26 cellular contexts compared by ENCODE assay signal in genomic region chr3:124582621-124583437, GRCh38.
DNase-seq lines count a peak whose midpoint lies in the region; ATAC-seq, FAIRE-seq and TF ChIP-seq lines count a peak whose summit lies in the region.
"Had no signal": no experiment of that assay in that cellular context is flagged by ENCODE, and none has a peak within 500 bp of the region (broad histone marks: within the 10 kb centered on the region; RNA-seq: fewer than 3 reads in every experiment).

No MANE protein-coding gene starts in this region.

- peaks cover 26% of the 10 kb centered on the region for H3K27me3 Mint-ChIP-seq in astrocyte (ENCODE audit: low read depth, unreplicated experiment)
- peaks cover 49% of the 10 kb centered on the region for H3K27me3 Mint-ChIP-seq in MCF 10A (ENCODE audit: insufficient read depth, unreplicated experiment)

- H4K20me1 ChIP-seq in astrocyte (ENCODE audit: insufficient read depth, low read length): peaks cover 3% of the 10 kb centered on the region

- H3K4me3 Mint-ChIP-seq in astrocyte (ENCODE audit: unreplicated experiment) (no peak overlapping the region), MCF 10A (ENCODE audit: unreplicated experiment) (no peak overlapping the region)

- H3K27ac ChIP-seq in astrocyte (ENCODE audit: low read depth, low read length) (peak overlapping the region; percentile 15), small intestine (ENCODE audit: low read depth in 1 of 2, low read length in 1 of 2) (no peak overlapping the region)
- H3K27ac ChIP-seq: tibial artery had no signal

- no peak for FAIRE-seq in astrocyte (lab: Jason Lieb, UNC)
- no peak for FAIRE-seq in small intestine (lab: Jason Lieb, UNC)
- FAIRE-seq: HTR-8/SVneo had no signal

- CTCF ChIA-PET in MCF 10A (lab: Yijun Ruan, JAX): interaction anchor here (0.6 to 1.1 kb wide), 3 partner anchors 13 to 59 kb away, joined by 3 to 4 read pairs (median 3); no protein-coding TSS in a partner anchor

- H3K79me2 ChIP-seq in astrocyte (ENCODE audit: insufficient read depth, low read length): no peaks in the 10 kb centered on the region

- H3K27ac Mint-ChIP-seq in astrocyte (ENCODE audit: unreplicated experiment) (no peak overlapping the region), MCF 10A (ENCODE audit: low read depth, unreplicated experiment) (no peak overlapping the region)
- H3K27ac Mint-ChIP-seq: naive B cell had no signal

- H3K9ac ChIP-seq in astrocyte (ENCODE audit: low read length): no peak overlapping the region

- POLR2A ChIA-PET in MCF 10A (lab: Yijun Ruan, JAX): interaction anchor here (0.6 kb wide), 1 partner anchor 57 kb away, joined by 3 read pairs; no protein-coding TSS in a partner anchor

- H3K9me3 Mint-ChIP-seq in astrocyte (ENCODE audit: unreplicated experiment) (no peaks in the 10 kb centered on the region), MCF 10A (ENCODE audit: unreplicated experiment) (no peaks in the 10 kb centered on the region)

- H3K4me3 ChIP-seq in astrocyte (ENCODE audit: insufficient read depth, low read depth, low read length): no peak overlapping the region
- H3K4me3 ChIP-seq in small intestine (ENCODE audit: low read depth in 1 of 2, low read length in 2 of 2): no peak overlapping the region
- H3K4me3 ChIP-seq: dorsolateral prefrontal cortex, lung, tibial artery had no signal

- no peaks in the 10 kb centered on the region for H3K9me3 ChIP-seq in astrocyte (ENCODE audit: insufficient read depth, low read depth, low read length)
- no peaks in the 10 kb centered on the region for H3K9me3 ChIP-seq in small intestine (ENCODE audit: control insufficient read depth, low read depth)
- H3K9me3 ChIP-seq: tibial artery had no signal

- H3K4me1 Mint-ChIP-seq in astrocyte (ENCODE audit: low read depth, unreplicated experiment) (peaks cover 20% of the 10 kb centered on the region), MCF 10A (ENCODE audit: insufficient read depth, unreplicated experiment) (no peaks in the 10 kb centered on the region)

- DNase-seq in CD1c-positive myeloid dendritic cell (ENCODE audit: extremely low spot score): peak; percentile 49
- peak; percentile 47 for DNase-seq in HT1080 (ENCODE audit: low read depth)
- no peak for DNase-seq in astrocyte (ENCODE audit: low read depth)
- peak; percentile 78 for DNase-seq in left kidney (ENCODE audit: low read depth, low spot score)
- DNase-seq in GM19238 (ENCODE audit: insufficient read length, low spot score): no peak
- DNase-seq in small intestine: no peak
- no peak for DNase-seq in MCF 10A (ENCODE audit: unreplicated experiment)
- DNase-seq: ACHN; activated CD4-positive, alpha-beta T cell treated with anti-CD3 and anti-CD28 coated beads, Interleukin-2, amount 50 U/mL, for 48 hours; activated gamma-delta T cell; amygdala; DMS 273 treated with DMSO at 0.1 percent for 48 hours; dorsolateral prefrontal cortex; GF-D8; islet precursor cell; naive B cell; NCI-H1436; NCI-H526; posterior cingulate gyrus; SHP77 treated with DMSO at 0.1 percent for 48 hours; stimulated activated naive CD8-positive, alpha-beta T cell treated with anti-CD3 and anti-CD28 coated beads, Interleukin-15, Interleukin-2, amounts not matched to agents 100 U/mL and 50 U/mL, for 24 hours; T-helper 2 cell; tibial artery had no signal

- H3K4me1 ChIP-seq in astrocyte (ENCODE audit: insufficient read depth, low read length) (peaks cover 21% of the 10 kb centered on the region), small intestine (ENCODE audit: control insufficient read depth in 2 of 2, insufficient read depth in 1 of 2, low read depth in 1 of 2, low read length in 1 of 2) (peaks cover 2% of the 10 kb centered on the region in 2 donors)

- peak overlapping the region; percentile 1 for H3K4me2 ChIP-seq in astrocyte (ENCODE audit: low read length)

- 84 to 93% (median 91%) methylated on average over 3 of the region's 3 CpGs for WGBS in small intestine, 3 donors

- no TSS peak for BruUV-seq in MCF 10A (replicated peaks; lab: Mats Ljungman, UMichigan)

- TF ChIP-seq CTCF in astrocyte (IDR thresholded peaks at IDR 0.05; ENCODE audit: insufficient read depth, low read depth, low read length): no peak
- no peak for TF ChIP-seq CTCF in MCF 10A (IDR thresholded peaks at IDR 0.05; ENCODE audit: unreplicated experiment)

- H3K36me3 ChIP-seq in astrocyte (ENCODE audit: insufficient read depth, low read length) (no peaks in the 10 kb centered on the region), small intestine (ENCODE audit: control insufficient read depth in 2 of 2, insufficient read depth in 2 of 2, low read length in 2 of 2) (no peaks in the 10 kb centered on the region)
- H3K36me3 ChIP-seq: tibial artery had no signal

- no peak overlapping the region for H2AFZ ChIP-seq in astrocyte (ENCODE audit: low read depth, low read length)

- intact Hi-C loops in MCF 10A (cut with micrococcal nuclease): no loop called here

- no peaks in the 10 kb centered on the region for H3K27me3 ChIP-seq in astrocyte (ENCODE audit: insufficient read depth, low read length)
- peaks cover 0 to 2% of the 10 kb centered on the region in 2 donors for H3K27me3 ChIP-seq in small intestine (ENCODE audit: control insufficient read depth in 2 of 2, insufficient read depth in 2 of 2, low read length in 2 of 2)
- H3K27me3 ChIP-seq: tibial artery had no signal

- H3K36me3 Mint-ChIP-seq in astrocyte (ENCODE audit: low read depth, unreplicated experiment): peaks cover 3% of the 10 kb centered on the region
- no peaks in the 10 kb centered on the region for H3K36me3 Mint-ChIP-seq in MCF 10A (ENCODE audit: insufficient read depth, unreplicated experiment)
- H3K36me3 Mint-ChIP-seq: naive B cell had no signal

- no peak for ATAC-seq in HG03571 (IDR thresholded peaks at IDR 0.05; ENCODE audit: unreplicated experiment)
- ATAC-seq: stimulated activated naive CD8-positive, alpha-beta T cell treated with anti-CD3 and anti-CD28 coated beads, Interleukin-15, Interleukin-2, amounts not matched to agents 100 U/mL and 50 U/mL, for 24 hours had no signal

Comparison
In these comparisons a context has a peak if more than half of its experiments do, and no peak if none do; other contexts are left out.
1. DNase-seq: peak in CD1c-positive myeloid dendritic cell (single experiment), HT1080 (single experiment) and left kidney (single experiment); none in astrocyte (single experiment), GM19238 (single experiment), small intestine (single experiment) and MCF 10A (single experiment).